ENCODE assay signal across 24 cellular contexts in genomic region chr2:235939471-235939870, GRCh38.
DNase-seq lines count a peak whose midpoint lies in the region; ATAC-seq and TF ChIP-seq lines count a peak whose summit lies in the region.
"Had no signal": no experiment of that assay in that cellular context is flagged by ENCODE, and none has a peak within 500 bp of the region (broad histone marks: within the 10 kb centered on the region; RNA-seq: fewer than 3 reads in every experiment).

No MANE protein-coding gene starts in this region.

- peaks cover 25% of the 10 kb centered on the region for H3K36me3 Mint-ChIP-seq in chondrocyte (ENCODE audit: low read depth)
- peaks cover 26% of the 10 kb centered on the region for H3K36me3 Mint-ChIP-seq in neural crest cell (ENCODE audit: low read depth)
- H3K36me3 Mint-ChIP-seq: activated CD8-positive, alpha-beta memory T cell treated with anti-CD3 and anti-CD28 coated beads, Interleukin-2, amount 10 ng/mL, durations not matched to agents 7 days and 5 days; activated naive CD8-positive, alpha-beta T cell had no signal

- peak overlapping the region; percentile 2; the same call in 1 of the 2 replicates for H3K9ac ChIP-seq in SK-N-SH
- H3K9ac ChIP-seq: BLaER1 had no signal

- no peak overlapping the region for H3K4me3 Mint-ChIP-seq in chondrocyte (ENCODE audit: unreplicated experiment)
- H3K4me3 Mint-ChIP-seq in neural crest cell: no peak overlapping the region
- H3K4me3 Mint-ChIP-seq: activated CD8-positive, alpha-beta memory T cell treated with anti-CD3 and anti-CD28 coated beads, Interleukin-2, amount 10 ng/mL, durations not matched to agents 7 days and 5 days; activated naive CD8-positive, alpha-beta T cell; activated T-helper 1 cell treated with anti-CD3 and anti-CD28 coated beads, Interleukin-12 subunit alpha, Interleukin-12 subunit beta, Interleukin-2, Interleukin-4 antibody, amounts not matched to agents 30 ng/mL and 10 ng/mL and 1 ng/mL, durations not matched to agents 14 hours and 24 hours and 36 hours; natural killer cell treated with Interleukin-12 subunit alpha and Interleukin-12 subunit beta and Interleukin-15 and Interleukin-18, amount 100 ng/mL, for 72 hours had no signal

- peak overlapping the region; percentile 19; the same call in 1 of the 2 replicates for H3K4me2 ChIP-seq in SK-N-SH
- H3K4me2 ChIP-seq: BLaER1 had no signal

- peaks cover 13% of the 10 kb centered on the region for H3F3A ChIP-seq in SK-N-SH (replicated peaks; ENCODE audit: insufficient read depth)

- TF ChIP-seq CTCF in SK-N-SH (IDR thresholded peaks at IDR 0.05) (no peak), chondrocyte (IDR thresholded peaks at IDR 0.05) (no peak), neural crest cell (conservative IDR thresholded peaks at IDR 0.05) (no peak), vagina (IDR thresholded peaks at IDR 0.05) (no peak)

- H3K27ac ChIP-seq in SK-N-SH (ENCODE audit: low read depth in 2 of 2, low read length in 1 of 2): peak overlapping the region; percentile 69 to 84; a peak in 3 of 4 replicates
- peak overlapping the region; percentile 33 for H3K27ac ChIP-seq in vagina
- H3K27ac ChIP-seq: 22Rv1, BLaER1, epithelial cell of prostate, gastrocnemius medialis had no signal

- H3K9me3 Mint-ChIP-seq in chondrocyte (ENCODE audit: low read depth) (peaks cover 8% of the 10 kb centered on the region), neural crest cell (peaks cover 5% of the 10 kb centered on the region)
- H3K9me3 Mint-ChIP-seq: activated T-helper 1 cell treated with anti-CD3 and anti-CD28 coated beads, Interleukin-12 subunit alpha, Interleukin-12 subunit beta, Interleukin-2, Interleukin-4 antibody, amounts not matched to agents 30 ng/mL and 10 ng/mL and 1 ng/mL, durations not matched to agents 14 hours and 24 hours and 36 hours; natural killer cell treated with Interleukin-12 subunit alpha and Interleukin-12 subunit beta and Interleukin-15 and Interleukin-18, amount 100 ng/mL, for 72 hours had no signal

- CTCF ChIA-PET in SK-N-SH (lab: Yijun Ruan, JAX): interaction anchor here (1.2 kb wide), 1 partner anchor 242 kb away, joined by 5 read pairs; no protein-coding TSS in a partner anchor

- H3K27me3 ChIP-seq in SK-N-SH (ENCODE audit: insufficient read depth) (no peaks in the 10 kb centered on the region), vagina (no peaks in the 10 kb centered on the region)
- H3K27me3 ChIP-seq: BLaER1, breast epithelium, gastrocnemius medialis had no signal

- no peaks in the 10 kb centered on the region for H3K27me3 Mint-ChIP-seq in chondrocyte (ENCODE audit: low read depth)
- H3K27me3 Mint-ChIP-seq in neural crest cell (ENCODE audit: low read depth): no peaks in the 10 kb centered on the region
- H3K27me3 Mint-ChIP-seq: activated CD8-positive, alpha-beta memory T cell treated with anti-CD3 and anti-CD28 coated beads, Interleukin-2, amount 10 ng/mL, durations not matched to agents 7 days and 5 days; natural killer cell treated with Interleukin-12 subunit alpha and Interleukin-12 subunit beta and Interleukin-15 and Interleukin-18, amount 100 ng/mL, for 72 hours; progenitor cell of endocrine pancreas had no signal

- intact Hi-C loops in vagina (cut with DNase I): no loop called here

- ATAC-seq in SK-N-SH treated with all-trans-retinoic acid at 6 μM for 48 hours (no peak), HG03196 (IDR thresholded peaks at IDR 0.05; ENCODE audit: unreplicated experiment) (no peak)
- ATAC-seq: activated CD8-positive, alpha-beta memory T cell treated with anti-CD3 and anti-CD28 coated beads, Interleukin-2, amount 10 ng/mL, durations not matched to agents 7 days and 5 days; gastrocnemius medialis had no signal

- H3K4me3 ChIP-seq in SK-N-SH (ENCODE audit: low read depth in 2 of 2, low read length in 1 of 2) (no peak overlapping the region), vagina (no peak overlapping the region)
- H3K4me3 ChIP-seq: BLaER1, breast epithelium, gastrocnemius medialis had no signal

- H3K27ac Mint-ChIP-seq in chondrocyte (ENCODE audit: unreplicated experiment) (peak overlapping the region; percentile 93), neural crest cell (ENCODE audit: unreplicated experiment) (peak overlapping the region; percentile 60)
- H3K27ac Mint-ChIP-seq: activated CD8-positive, alpha-beta memory T cell treated with anti-CD3 and anti-CD28 coated beads, Interleukin-2, amount 10 ng/mL, durations not matched to agents 7 days and 5 days; activated naive CD8-positive, alpha-beta T cell; activated T-helper 1 cell treated with anti-CD3 and anti-CD28 coated beads, Interleukin-12 subunit alpha, Interleukin-12 subunit beta, Interleukin-2, Interleukin-4 antibody, amounts not matched to agents 30 ng/mL and 10 ng/mL and 1 ng/mL, durations not matched to agents 14 hours and 24 hours and 36 hours; natural killer cell treated with Interleukin-12 subunit alpha and Interleukin-12 subunit beta and Interleukin-15 and Interleukin-18, amount 100 ng/mL, for 72 hours; progenitor cell of endocrine pancreas had no signal

- no peaks in the 10 kb centered on the region for H4K20me1 ChIP-seq in SK-N-SH (ENCODE audit: insufficient read depth)
- H4K20me1 ChIP-seq: BLaER1 had no signal

- no peak for TF ChIP-seq POLR2A in vagina (IDR thresholded peaks at IDR 0.05)

- no peak overlapping the region for H2AFZ ChIP-seq in SK-N-SH (ENCODE audit: low read depth)

- POLR2A ChIA-PET in SK-N-SH (lab: Yijun Ruan, JAX): no interaction called here

- DNase-seq in SK-N-SH (no peak), chondrocyte (ENCODE audit: low spot score) (no peak), neural crest cell (ENCODE audit: low read depth, low spot score) (no peak), vagina (ENCODE audit: extremely low spot score in 2 of 2) (no peak), NCI-H1694 (lab: John Stamatoyannopoulos, UW) (no peak)
- DNase-seq in stimulated activated naive CD4-positive, alpha-beta T cell (lab: John Stamatoyannopoulos, UW): no peak
- DNase-seq: activated CD4-positive, alpha-beta T cell treated with anti-CD3 and anti-CD28 coated beads for 4 hours; activated CD8-positive, alpha-beta memory T cell treated with anti-CD3 and anti-CD28 coated beads, Interleukin-2, amount 10 ng/mL, durations not matched to agents 7 days and 5 days; Caco-2; gastrocnemius medialis; kidney glomerular epithelial cell; NCI-H1694 treated with DMSO at 0.1 percent for 48 hours; SHP77; T-helper 1 cell had no signal

- TF ChIP-seq EP300 in SK-N-SH (IDR thresholded peaks at IDR 0.05; ENCODE audit: borderline replicate concordance in 1 of 2, low read depth in 1 of 2, low read length in 1 of 2): no peak

- TF ChIP-seq RAD21 in SK-N-SH (IDR thresholded peaks at IDR 0.05; ENCODE audit: low read length): no peak

- no peaks in the 10 kb centered on the region for H3K9me3 ChIP-seq in SK-N-SH
- H3K9me3 ChIP-seq in vagina: no peaks in the 10 kb centered on the region
- H3K9me3 ChIP-seq: breast epithelium, Caco-2, gastrocnemius medialis had no signal

- H3K9me2 ChIP-seq in SK-N-SH: no peaks in the 10 kb centered on the region

- no peaks in the 10 kb centered on the region for H3K36me3 ChIP-seq in SK-N-SH (replicated peaks in 1 of 2; ENCODE audit: control insufficient read depth in 1 of 2, insufficient read depth in 2 of 2, low read length in 1 of 2)
- peaks cover 0 to 5% of the 10 kb centered on the region in 2 donors for H3K36me3 ChIP-seq in vagina
- H3K36me3 ChIP-seq: breast epithelium, gastrocnemius medialis had no signal

- 85% methylated on average over 6 of the region's 6 CpGs for WGBS in SK-N-SH (ENCODE audit: low lambda C conversion rate)

- H3K4me1 Mint-ChIP-seq in chondrocyte (ENCODE audit: low read depth) (peaks cover 41% of the 10 kb centered on the region), neural crest cell (peaks cover 33% of the 10 kb centered on the region)
- H3K4me1 Mint-ChIP-seq: activated CD8-positive, alpha-beta memory T cell treated with anti-CD3 and anti-CD28 coated beads, Interleukin-2, amount 10 ng/mL, durations not matched to agents 7 days and 5 days had no signal

- no peaks in the 10 kb centered on the region for H3K79me2 ChIP-seq in SK-N-SH (ENCODE audit: insufficient read depth)

- peaks cover 9 to 18% of the 10 kb centered on the region in 2 experiments; a peak in 2 of 4 replicates for H3K4me1 ChIP-seq in SK-N-SH (ENCODE audit: control insufficient read depth in 1 of 2, insufficient read depth in 2 of 2, low read depth in 1 of 2, low read length in 1 of 2)
- no peaks in the 10 kb centered on the region for H3K4me1 ChIP-seq in vagina
- H3K4me1 ChIP-seq: breast epithelium, Caco-2, gastrocnemius medialis had no signal

TF ChIP-seq in SK-N-SH, 30 proteins besides CTCF, POLR2A, EP300 and RAD21 (continues in another document):
- TF ChIP-seq MEF2A (IDR thresholded peaks at IDR 0.05; ENCODE audit: borderline replicate concordance, low read depth): no peak
- no peak for TF ChIP-seq SMC3 (IDR thresholded peaks at IDR 0.05; ENCODE audit: low read depth, low read length)
- no peak for TF ChIP-seq ELF1 (IDR thresholded peaks at IDR 0.05)
- no peak for TF ChIP-seq NRF1 (IDR thresholded peaks at IDR 0.05; ENCODE audit: low read depth, low read length)
- no peak for TF ChIP-seq RCOR1 (IDR thresholded peaks at IDR 0.05; ENCODE audit: low read length)
- TF ChIP-seq FOXM1 (IDR thresholded peaks at IDR 0.05; ENCODE audit: low read depth): no peak
- no peak for TF ChIP-seq USF1 (IDR thresholded peaks at IDR 0.05; ENCODE audit: borderline replicate concordance, low read depth)

TF ChIP-seq in SK-N-SH treated with all-trans-retinoic acid at 6 μM for 48 hours, 23 proteins besides CTCF, POLR2A, EP300 and RAD21:
- TF ChIP-seq ZC3H10 (CRISPR knock-in tag; IDR thresholded peaks at IDR 0.05) (no peak), CSRNP3 (CRISPR knock-in tag; IDR thresholded peaks at IDR 0.05) (no peak), ZFP3 (CRISPR knock-in tag; IDR thresholded peaks at IDR 0.05) (no peak), ZNF70 (CRISPR knock-in tag; IDR thresholded peaks at IDR 0.05) (no peak), RARB (CRISPR knock-in tag; IDR thresholded peaks at IDR 0.05) (no peak), PPARA (CRISPR knock-in tag; IDR thresholded peaks at IDR 0.05; ENCODE audit: borderline replicate concordance) (no peak), TOX (CRISPR knock-in tag; IDR thresholded peaks at IDR 0.05; ENCODE audit: borderline replicate concordance) (no peak)
